Comparison of ENCODE assay signal across 8 cellular contexts in genomic region chr17:5191541-5192417, GRCh38. TPM values are rescaled to one million over a fixed set of nuclear protein-coding genes. Genes with fewer than 3 reads are reported as not detected.
DNase-seq lines count a peak whose midpoint lies in the region; TF ChIP-seq lines count a peak whose summit lies in the region.

Gene ZNF594 (minus strand): TSS chr17:5191868. CDS start chr17:5184256, 7,612 bp downstream.

- peak within 1 kb of the TSS; percentile 97 for H4K5ac ChIP-seq in mesendoderm (ENCODE audit: low read length)

- no peak within 1 kb of the TSS for H3K27ac ChIP-seq in mesendoderm (ENCODE audit: low read depth, low read length)

- H3K4me2 ChIP-seq in mesendoderm (ENCODE audit: low read length), result peak within 1 kb of the TSS; percentile 80

- H3K18ac ChIP-seq in mesendoderm (ENCODE audit: low read length), result peak within 1 kb of the TSS; percentile 86

- peaks cover 4% of the 10 kb centered on the region for H3K79me1 ChIP-seq in mesendoderm (ENCODE audit: low read length)

- peak within 1 kb of the TSS; percentile 95 for H3K56ac ChIP-seq in mesendoderm (ENCODE audit: low read length)

- no peak within 1 kb of the TSS for H2BK5ac ChIP-seq in mesendoderm (ENCODE audit: low read length)

- H3K36me3 ChIP-seq in endocrine pancreas (ENCODE audit: control insufficient read depth, insufficient read depth, low read length) (peaks cover 2% of the 10 kb centered on the region), mesendoderm (ENCODE audit: control insufficient read depth, insufficient read depth, low read length) (no peaks in the 10 kb centered on the region)

- H2BK120ac ChIP-seq in mesendoderm (ENCODE audit: low read depth, low read length), result no peak within 1 kb of the TSS

- no CpG with 5 or more reads among the region's 82 CpGs for WGBS in mesendoderm (ENCODE audit: extremely low coverage, insufficient coverage, low lambda C conversion rate)

- H3K79me2 ChIP-seq in mesendoderm (ENCODE audit: control insufficient read depth, insufficient read depth, low read length), result no peaks in the 10 kb centered on the region

- H3K23ac ChIP-seq in mesendoderm (ENCODE audit: low read length), result no peak within 1 kb of the TSS

- H3K4me1 ChIP-seq in endocrine pancreas (ENCODE audit: control insufficient read depth, insufficient read depth, low read length) (peaks cover 7% of the 10 kb centered on the region), mesendoderm (ENCODE audit: control insufficient read depth, low read depth, low read length) (no peaks in the 10 kb centered on the region)

- no peak within 1 kb of the TSS for H2BK15ac ChIP-seq in mesendoderm (replicated peaks; ENCODE audit: low read depth)

- TF ChIP-seq CTCF in GM20000 (IDR thresholded peaks at IDR 0.05; ENCODE audit: extremely low read depth, missing control alignments), result peak; percentile 83

- H2AK5ac ChIP-seq in mesendoderm (ENCODE audit: low read length), result no peak within 1 kb of the TSS

- H3K9me3 ChIP-seq in endocrine pancreas (ENCODE audit: control insufficient read depth, low read length), result no peaks in the 10 kb centered on the region

- H3K27me3 ChIP-seq in endocrine pancreas (ENCODE audit: control insufficient read depth, insufficient read depth, low read length), result no peaks in the 10 kb centered on the region
- no peaks in the 10 kb centered on the region for H3K27me3 ChIP-seq in mesendoderm (ENCODE audit: insufficient read depth, low read length, poor library complexity)

- DNase-seq in COLO829 (ENCODE audit: low spot score), result peak; percentile 92
- peak; percentile 97 for DNase-seq in GM20000 (ENCODE audit: low spot score)
- DNase-seq in HT-29 (ENCODE audit: low spot score), result peak; percentile 87
- DNase-seq in NK-92 treated with Interleukin-12 subunit alpha and Interleukin-12 subunit beta, amount 100 ng/mL, for 24 hours (lab: John Stamatoyannopoulos, UW), result peak; percentile 87
- DNase-seq in activated CD8-positive, alpha-beta memory T cell treated with anti-CD3 and anti-CD28 coated beads for 48 hours (ENCODE audit: low read depth in 2 of 3, low spot score in 2 of 3), result peak; percentile 89 to 95 (median 94)
- peak; percentile 97 for DNase-seq in mesendoderm
- DNase-seq in stimulated activated CD8-positive, alpha-beta memory T cell treated with anti-CD3 and anti-CD28 coated beads, Interleukin-12 subunit alpha, Interleukin-12 subunit beta, amount 100 ng/mL, for 4 hours (ENCODE audit: low read depth), result peak; percentile 95

- peak within 1 kb of the TSS; percentile 99 for H4K8ac ChIP-seq in mesendoderm (ENCODE audit: low read depth, low read length)

- peak within 1 kb of the TSS; percentile 77 for H3K4ac ChIP-seq in mesendoderm (ENCODE audit: low read depth, low read length)

- peak within 1 kb of the TSS; percentile 86 for H3K4me3 ChIP-seq in endocrine pancreas (ENCODE audit: control insufficient read depth, insufficient read depth, low read length)
- H3K4me3 ChIP-seq in mesendoderm (ENCODE audit: low read length), result peak within 1 kb of the TSS; percentile 88

- H3K9ac ChIP-seq in endocrine pancreas (ENCODE audit: control insufficient read depth, insufficient read depth, low read length) (peak within 1 kb of the TSS; percentile 96), mesendoderm (ENCODE audit: low read length) (peak within 1 kb of the TSS; percentile 87)

RNA-seq across cellular contexts. Expression of gene ZNF594, which starts in this region (rescaled TPM):
- total RNA-seq in HT-29 (2014; rRNA removed; shearing (Covaris generic)), result 6.8 and 7.4 TPM in 2 replicates
- 4.9 TPM for polyA plus RNA-seq in mesendoderm (2013, experiment 1 of 2)
- polyA plus RNA-seq in mesendoderm (2013, experiment 2 of 2), result 4.7 TPM
